Comparison of ENCODE assay signal across 10 cellular contexts in the genomic region with DNA sequence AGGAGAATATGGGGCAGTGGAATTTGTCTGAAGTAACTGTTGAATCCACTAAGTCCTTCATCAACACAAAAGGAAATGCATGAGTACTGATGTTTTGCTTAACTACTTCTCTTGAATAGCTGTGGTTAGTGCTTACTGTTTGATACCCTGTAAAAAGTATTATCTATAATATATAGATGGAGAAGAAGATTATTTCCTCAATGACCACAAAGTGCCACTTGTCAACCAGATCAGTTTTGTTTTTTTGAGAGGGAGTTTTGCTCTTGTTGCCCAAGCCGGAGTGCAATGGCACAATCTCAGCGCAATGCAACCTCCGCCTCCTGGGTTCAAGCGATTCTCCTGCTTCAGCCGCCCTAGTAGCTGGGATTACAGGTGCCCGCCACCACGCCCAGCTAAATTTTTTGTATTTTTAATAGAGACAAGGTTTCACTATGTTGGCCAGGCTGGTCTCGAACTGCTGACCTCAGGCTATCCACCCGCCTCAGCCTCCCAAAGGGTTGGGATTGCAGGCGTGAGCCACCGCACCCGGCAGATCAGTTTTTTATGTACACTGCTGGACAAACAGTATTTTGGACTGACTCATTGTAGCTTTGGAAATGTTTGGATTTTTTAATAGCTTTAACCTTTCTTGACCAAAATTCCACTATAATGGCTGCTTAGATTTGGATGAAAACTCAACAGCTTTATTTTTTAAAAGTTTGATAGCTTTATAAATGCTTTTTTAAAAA. TPM values are rescaled to one million over a fixed set of nuclear protein-coding genes. Genes with fewer than 3 reads are reported as not detected.
DNase-seq lines count a peak whose midpoint lies in the region; ATAC-seq and TF ChIP-seq lines count a peak whose summit lies in the region.
"Had no signal": no experiment of that assay in that cellular context is flagged by ENCODE, and none has a peak within 500 bp of the region (broad histone marks: within the 10 kb centered on the region; RNA-seq: fewer than 3 reads in every experiment).

No MANE protein-coding gene starts in this region.

- peaks cover 10 to 16% of the 10 kb centered on the region in 2 experiments; a peak in 3 of 4 replicates for H3K4me1 ChIP-seq in SK-N-SH (ENCODE audit: control insufficient read depth in 1 of 2, insufficient read depth in 2 of 2, low read depth in 1 of 2, low read length in 1 of 2)
- H3K4me1 ChIP-seq in PC-3 (ENCODE audit: insufficient read depth, low read length) = peaks cover 17% of the 10 kb centered on the region
- H3K4me1 ChIP-seq in endodermal cell (ENCODE audit: control insufficient read depth, insufficient read depth, low read length) = no peaks in the 10 kb centered on the region
- H3K4me1 ChIP-seq in spleen = peaks cover 14 to 45% (median 36%) of the 10 kb centered on the region in 6 donors

- intact Hi-C loops in PC-3 (cut with micrococcal nuclease) = no loop called here
- intact Hi-C loops in spleen (cut with DNase I; ENCODE audit: low total_unique reads) = no loop called here
- intact Hi-C loops in posterior vena cava (cut with DNase I) = no loop called here

- no peaks in the 10 kb centered on the region for H3K9me3 Mint-ChIP-seq in endodermal cell

- TF ChIP-seq CTCF in SK-N-SH (IDR thresholded peaks at IDR 0.05) (no peak), PC-3 (conservative IDR thresholded peaks at IDR 0.05; ENCODE audit: low read depth, low read length) (no peak), endodermal cell (conservative IDR thresholded peaks at IDR 0.05) (no peak), spleen (IDR thresholded peaks at IDR 0.05 in 8 of 11, conservative IDR thresholded peaks at IDR 0.05 in 3 of 11) (no peak)

- H3K4me1 Mint-ChIP-seq in endodermal cell = peaks cover 15% of the 10 kb centered on the region

- H3K27me3 Mint-ChIP-seq in endodermal cell (ENCODE audit: insufficient read depth) = no peaks in the 10 kb centered on the region

- H2AFZ ChIP-seq in SK-N-SH (ENCODE audit: low read depth) (peak overlapping the region; percentile 89), PC-3 (ENCODE audit: low read length) (no peak overlapping the region)

- H3K79me2 ChIP-seq in SK-N-SH (ENCODE audit: insufficient read depth) (peaks cover 35% of the 10 kb centered on the region), PC-3 (ENCODE audit: low read length) (peaks cover 42% of the 10 kb centered on the region)

- H3K27ac ChIP-seq in SK-N-SH (ENCODE audit: low read depth in 2 of 2, low read length in 1 of 2) (peak overlapping the region; percentile 94 to 95; a peak in 3 of 4 replicates), PC-3 (ENCODE audit: low read length) (no peak overlapping the region), endodermal cell (ENCODE audit: low read depth, low read length) (no peak overlapping the region), spleen (peak overlapping the region in 5 of 8 donors; percentile 92 to 96 (median 94))

- H3K27ac Mint-ChIP-seq in endodermal cell = no peak overlapping the region

- no peak for ATAC-seq in SK-N-SH treated with all-trans-retinoic acid at 6 μM for 48 hours
- no peak for ATAC-seq in PC-3

- H3K9ac ChIP-seq in SK-N-SH = no peak overlapping the region
- no peak overlapping the region for H3K9ac ChIP-seq in PC-3 (ENCODE audit: low read length)
- no peak overlapping the region for H3K9ac ChIP-seq in endodermal cell (ENCODE audit: extremely low read depth, low read length, poor library complexity, severe bottlenecking)

- H3K4me3 ChIP-seq in SK-N-SH (ENCODE audit: low read depth in 2 of 2, low read length in 1 of 2) = no peak overlapping the region; a peak in 1 of 4 replicates
- no peak overlapping the region for H3K4me3 ChIP-seq in PC-3 (ENCODE audit: low read length)
- peak overlapping the region; percentile 99 for H3K4me3 ChIP-seq in endodermal cell (ENCODE audit: low read length)
- H3K4me3 ChIP-seq in spleen = no peak overlapping the region

- peak overlapping the region; percentile 89 for H3K4me3 Mint-ChIP-seq in endodermal cell

- H3K27me3 ChIP-seq in SK-N-SH (ENCODE audit: insufficient read depth) = no peaks in the 10 kb centered on the region
- H3K27me3 ChIP-seq in PC-3 (ENCODE audit: low read length) = no peaks in the 10 kb centered on the region
- H3K27me3 ChIP-seq in endodermal cell (ENCODE audit: control insufficient read depth, insufficient read depth, low read length, poor library complexity, severe bottlenecking) = no peaks in the 10 kb centered on the region
- no peaks in the 10 kb centered on the region for H3K27me3 ChIP-seq in spleen (replicated peaks in 1 of 7)
- H3K27me3 ChIP-seq: neutrophil had no signal

- CTCF ChIA-PET in SK-N-SH (lab: Yijun Ruan, JAX) = interaction anchor here (0.6 to 4.1 kb wide), 6 partner anchors 11 to 392 kb away, joined by 3 to 31 read pairs (median 5); no protein-coding TSS in a partner anchor
- CTCF ChIA-PET in PC-3 (lab: Charles Lee) = interaction anchor here (1.0 kb wide), 1 partner anchor 12 kb away, joined by 4 read pairs; no protein-coding TSS in a partner anchor

- H3F3A ChIP-seq in SK-N-SH (replicated peaks; ENCODE audit: insufficient read depth) (peaks cover 44% of the 10 kb centered on the region), PC-3 (ENCODE audit: low read length, unreplicated experiment) (peaks cover 3% of the 10 kb centered on the region)

- peaks cover 56% of the 10 kb centered on the region for H3K36me3 Mint-ChIP-seq in endodermal cell (ENCODE audit: low read depth)

- no peak for TF ChIP-seq POLR2A in spleen (IDR thresholded peaks at IDR 0.05)

- 88% methylated on average over 12 of the region's 12 CpGs for WGBS in SK-N-SH (ENCODE audit: low lambda C conversion rate)
- 95 to 96% methylated on average over 12 of the region's 12 CpGs for WGBS in endodermal cell (ENCODE audit: insufficient coverage in 1 of 2, insufficient read length in 1 of 2), 2 experiments
- 91 to 94% (median 93%) methylated on average over 12 of the region's 12 CpGs for WGBS in spleen, 5 donors

- no TSS peak for BruUV-seq in PC-3 (replicated peaks; lab: Mats Ljungman, UMichigan)

- H3K4me2 ChIP-seq in SK-N-SH = peak overlapping the region; percentile 79; the same call in 1 of the 2 replicates
- no peak overlapping the region for H3K4me2 ChIP-seq in PC-3 (ENCODE audit: low read length)

- peaks cover 33% of the 10 kb centered on the region for H4K20me1 ChIP-seq in SK-N-SH (ENCODE audit: insufficient read depth)
- peaks cover 34% of the 10 kb centered on the region for H4K20me1 ChIP-seq in PC-3 (ENCODE audit: low read length)

- POLR2A ChIA-PET in SK-N-SH (lab: Yijun Ruan, JAX) (interaction anchor here (2.1 to 3.2 kb wide), 2 partner anchors 11 to 37 kb away, joined by 14 to 53 read pairs; a partner anchor contains a TSS), PC-3 (lab: Charles Lee; ENCODE audit: unreplicated experiment) (interaction anchor here (0.6 kb wide), 3 partner anchors 12 to 144 kb away, joined by 5 to 7 read pairs (median 6); no protein-coding TSS in a partner anchor)

- H3K9me2 ChIP-seq in SK-N-SH = no peaks in the 10 kb centered on the region
- no peaks in the 10 kb centered on the region for H3K9me2 ChIP-seq in PC-3 (replicated peaks; ENCODE audit: low read length)

- no peak for DNase-seq in SK-N-SH
- peak; percentile 35 for DNase-seq in PC-3
- DNase-seq in endodermal cell = no peak
- no peak for DNase-seq in spleen
- no peak for DNase-seq in amygdala (lab: John Stamatoyannopoulos, UW)
- no peak for DNase-seq in NCI-H1694 (lab: John Stamatoyannopoulos, UW)
- DNase-seq in posterior vena cava (ENCODE audit: low spot score) = no peak
- DNase-seq: NCI-H2171 had no signal

- TF ChIP-seq EP300 in SK-N-SH (IDR thresholded peaks at IDR 0.05; ENCODE audit: borderline replicate concordance in 1 of 2, low read depth in 1 of 2, low read length in 1 of 2) = no peak

- H3K36me3 ChIP-seq in SK-N-SH (replicated peaks in 1 of 2; ENCODE audit: control insufficient read depth in 1 of 2, insufficient read depth in 2 of 2, low read length in 1 of 2) (peaks cover 36 to 41% of the 10 kb centered on the region in 2 experiments), PC-3 (ENCODE audit: low read depth, low read length) (peaks cover 50% of the 10 kb centered on the region), endodermal cell (ENCODE audit: control insufficient read depth, insufficient read depth, low read length) (peaks cover 51% of the 10 kb centered on the region), spleen (peaks cover 0 to 39% (median 15%) of the 10 kb centered on the region in 6 donors)

- no peak for TF ChIP-seq RAD21 in SK-N-SH (IDR thresholded peaks at IDR 0.05; ENCODE audit: low read length)

- H3K9me3 ChIP-seq in SK-N-SH (no peaks in the 10 kb centered on the region), PC-3 (ENCODE audit: low read length) (no peaks in the 10 kb centered on the region), endodermal cell (ENCODE audit: control insufficient read depth, low read length) (no peaks in the 10 kb centered on the region), spleen (no peaks in the 10 kb centered on the region)
- H3K9me3 ChIP-seq: neutrophil had no signal

RNA-seq across cellular contexts. Expression of a gene that starts 1.5 kb away (rescaled TPM):
- polyA plus RNA-seq in SK-N-SH (2012; rRNA removed) = 1,514 and 1,792 TPM in 2 replicates
- polyA plus RNA-seq in SK-N-SH (2012; cell fraction: cytosol; rRNA removed) = 1,001 and 1,355 TPM in 2 replicates
- polyA plus RNA-seq in SK-N-SH (2012; cell fraction: nucleus; rRNA removed) = 360 and 521 TPM in 2 replicates
- total RNA-seq in PC-3 (2014; rRNA removed) = 216 and 253 TPM in 2 replicates
- 1,000 to 10,000 TPM; 1,560 to 1,563 TPM for total RNA-seq in endodermal cell
- 2,242 TPM for polyA plus RNA-seq in endodermal cell (2013, experiment 1 of 2)
- 2,014 TPM for polyA plus RNA-seq in endodermal cell (2013, experiment 2 of 2)
- total RNA-seq in spleen = 1,000 to 10,000 TPM in 4 of 7 donors, 100 to 1,000 TPM in 3; 439 to 1,791 (median 1,406) TPM
- polyA plus RNA-seq in spleen = 1,000 to 10,000 TPM; 3,122 to 3,995 (median 3,688) TPM
- total RNA-seq in posterior vena cava = 1,000 to 10,000 TPM; 1,397 to 1,408 TPM

RNA-seq across cellular contexts. Expression of a gene that starts 37.0 kb away (rescaled TPM):
- 23.3 and 25.8 TPM in 2 replicates for polyA plus RNA-seq in SK-N-SH (2012; rRNA removed)
- 25.8 and 31.2 TPM in 2 replicates for polyA plus RNA-seq in SK-N-SH (2012; cell fraction: cytosol; rRNA removed)
- polyA plus RNA-seq in SK-N-SH (2012; cell fraction: nucleus; rRNA removed) = 24.5 and 57.5 TPM in 2 replicates
- 77.3 and 87.0 TPM in 2 replicates for total RNA-seq in PC-3 (2014; rRNA removed)
- total RNA-seq in endodermal cell = 10 to 100 TPM; 53.4 to 82.6 TPM
- polyA plus RNA-seq in endodermal cell (2013, experiment 1 of 2) = 58.7 TPM
- polyA plus RNA-seq in endodermal cell (2013, experiment 2 of 2) = 62.1 TPM
- 1 to 10 TPM; 1.6 to 9.2 (median 6.5) TPM for total RNA-seq in spleen
- polyA plus RNA-seq in spleen = 1 to 10 TPM in 2 of 3 donors, under 1 TPM in 1; 0.89 to 3.1 (median 2.4) TPM
- total RNA-seq in posterior vena cava = 1 to 10 TPM; 3.3 to 4.7 TPM

Comparison
In these comparisons a context has a peak if more than half of its experiments do, and no peak if none do; other contexts are left out.
1. H3K27ac ChIP-seq: peak in SK-N-SH (2 of 2) and spleen (5 of 8); none in PC-3 (single experiment) and endodermal cell (single experiment).